8 cellular contexts compared by ENCODE assay signal in genomic region chrX:71254092-71254941, GRCh38. TPM values are rescaled to one million over a fixed set of nuclear protein-coding genes. Genes with fewer than 3 reads are reported as not detected.
A peak's percentile ranks its signal among the peaks of the same experiment; 100 is the strongest.
DNase-seq lines count a peak whose midpoint lies in the region; ATAC-seq and TF ChIP-seq lines count a peak whose summit lies in the region.

Gene ZMYM3, minus strand, starts transcription at chrX:71254140. Its CDS starts 885 bp downstream, at chrX:71253255.

- DNase-seq in NCI-H187 treated with DMSO at 0.1 percent for 48 hours (lab: John Stamatoyannopoulos, UW) (peak; percentile 8), T-helper 2 cell (peak; percentile 45 to 92 (median 73)), left ventricle myocardium inferior (peak; percentile 85), prostate gland (ENCODE audit: low spot score) (peak; percentile 71), ureter (ENCODE audit: low spot score) (peak; percentile 85)

- H3K4me1 ChIP-seq in left ventricle myocardium inferior (peaks cover 11% of the 10 kb centered on the region), prostate gland (replicated peaks) (no peaks in the 10 kb centered on the region)

- H3K36me3 ChIP-seq in left ventricle myocardium inferior (peaks cover 9% of the 10 kb centered on the region), prostate gland (no peaks in the 10 kb centered on the region)

- ATAC-seq in GM18505 (IDR thresholded peaks at IDR 0.05; ENCODE audit: unreplicated experiment) (peak; percentile 76), HG02943 (IDR thresholded peaks at IDR 0.05; ENCODE audit: low read depth, unreplicated experiment) (peak; percentile 70)

- WGBS in prostate gland, result under 1% methylated on average over 30 of the region's 54 CpGs

- TF ChIP-seq CTCF in left ventricle myocardium inferior (IDR thresholded peaks at IDR 0.05; ENCODE audit: borderline replicate concordance) (no peak), prostate gland (IDR thresholded peaks at IDR 0.05) (peak in 2 of 4 experiments; percentile 1 to 7)

- intact Hi-C loops in left ventricle myocardium inferior (cut with micrococcal nuclease), result no loop called here
- intact Hi-C loops in prostate gland (cut with DNase I), result loop anchor here (5.0 kb wide), 1 partner anchor 113 kb away; the partner anchor contains the start of gene TAF1

- TF ChIP-seq POLR2A in GM18505 (IDR thresholded peaks at IDR 0.05; ENCODE audit: borderline replicate concordance, extremely low read depth, insufficient read depth, insufficient read length) (peak; percentile 38), prostate gland (IDR thresholded peaks at IDR 0.05) (peak; percentile 39)

- H3K27ac ChIP-seq in angular gyrus (ENCODE audit: low read depth, low read length) (peak within 1 kb of the TSS; percentile 89), left ventricle myocardium inferior (replicated peaks) (peak within 1 kb of the TSS; percentile 90), prostate gland (peak within 1 kb of the TSS; percentile 78 to 85)

- H3K9me3 ChIP-seq in left ventricle myocardium inferior (replicated peaks), result no peaks in the 10 kb centered on the region
- H3K9me3 ChIP-seq in prostate gland, result no peaks in the 10 kb centered on the region

- H3K4me3 ChIP-seq in left ventricle myocardium inferior (peak within 1 kb of the TSS; percentile 75), prostate gland (peak within 1 kb of the TSS; percentile 51 to 56)

- no peaks in the 10 kb centered on the region for H3K27me3 ChIP-seq in left ventricle myocardium inferior (ENCODE audit: low read depth)
- H3K27me3 ChIP-seq in prostate gland (replicated peaks; ENCODE audit: insufficient read depth), result no peaks in the 10 kb centered on the region

RNA-seq across cellular contexts. Expression of gene ZMYM3, which starts in this region (rescaled TPM):
- total RNA-seq in left ventricle myocardium inferior, result 14.3 TPM
- 10 to 100 TPM; 23.2 to 71.6 TPM for total RNA-seq in prostate gland
- 28.9 TPM for total RNA-seq in ureter

Comparison
In these comparisons a context has a peak if more than half of its experiments do, and no peak if none do; other contexts are left out.
1. Peak in every context shown above with its lines: DNase-seq, ATAC-seq, H3K4me3 ChIP-seq and H3K27ac ChIP-seq.
2. DNase-seq: peak in every context shown above with its lines; median percentile 85 in left ventricle myocardium inferior; 85 in ureter; 73 in T-helper 2 cell; 71 in prostate gland; 8 in NCI-H187 treated with DMSO at 0.1 percent for 48 hours.